In the genomic region with DNA sequence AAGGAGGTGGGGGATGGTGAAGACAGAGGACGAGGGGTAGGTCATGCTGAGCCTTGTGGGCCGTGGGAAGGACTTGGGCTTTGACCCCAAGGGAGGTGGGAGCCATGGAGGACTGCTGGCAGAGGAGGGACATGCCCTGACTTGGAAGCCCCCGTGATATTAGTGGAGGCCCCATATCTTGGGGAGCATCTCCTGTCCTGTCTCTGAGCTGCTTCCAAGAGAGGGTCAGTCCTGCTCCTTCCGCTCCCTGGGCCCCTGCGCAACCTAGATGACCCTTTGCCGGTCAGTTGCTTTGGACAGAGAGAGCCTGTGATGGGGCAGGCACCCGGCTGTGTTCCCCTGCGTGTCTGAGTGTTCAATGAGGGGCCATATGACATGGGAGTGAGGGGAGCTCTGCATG, we compare ENCODE assay signal across 13 cellular contexts. TPM values are rescaled to one million over a fixed set of nuclear protein-coding genes. Genes with fewer than 3 reads are reported as not detected.
DNase-seq lines count a peak whose midpoint lies in the region; ATAC-seq and TF ChIP-seq lines count a peak whose summit lies in the region.
"Had no signal": no experiment of that assay in that cellular context is flagged by ENCODE, and none has a peak within 500 bp of the region (broad histone marks: within the 10 kb centered on the region; RNA-seq: fewer than 3 reads in every experiment).

No MANE protein-coding gene starts in this region.

- POLR2A ChIA-PET in CD4-positive, alpha-beta T cell (lab: Charles Lee) = no interaction called here

- 21 to 31% (median 24%) methylated on average over 4 to 8 of the region's 8 CpGs for WGBS in adrenal gland, 4 donors
- 21% methylated on average over 8 of the region's 8 CpGs for WGBS in right cardiac atrium

- no peak for TF ChIP-seq CTCF in adrenal gland (IDR thresholded peaks at IDR 0.05)
- TF ChIP-seq CTCF in CD4-positive, alpha-beta T cell (IDR thresholded peaks at IDR 0.05) = no peak

- peak; percentile 3 for DNase-seq in AG08396 (ENCODE audit: low spot score)
- no peak for DNase-seq in adrenal gland
- DNase-seq in right cardiac atrium = no peak
- DNase-seq in sciatic nerve (ENCODE audit: low spot score) = no peak
- no peak for DNase-seq in SHP77 (lab: John Stamatoyannopoulos, UW)
- no peak for DNase-seq in CD4-positive, alpha-beta T cell
- DNase-seq in NK-92 (lab: John Stamatoyannopoulos, UW; ENCODE audit: unreplicated experiment) = no peak
- DNase-seq: activated CD4-positive, alpha-beta T cell treated with anti-CD3 and anti-CD28 coated beads, Interleukin-2, amount 50 U/mL, for 4 hours; activated naive CD4-positive, alpha-beta T cell; cerebellar nuclear complex; T-helper 17 cell had no signal

- no peaks in the 10 kb centered on the region for H3K9me3 Mint-ChIP-seq in CD4-positive, alpha-beta T cell

- peaks cover 28% of the 10 kb centered on the region for H3K27me3 Mint-ChIP-seq in CD4-positive, alpha-beta T cell

- intact Hi-C loops in adrenal gland (cut with DNase I) (no loop called here), right cardiac atrium (cut with DNase I) (loop anchor here in 2 of 4 donors (5.0 to 10.0 kb wide), 2 partner anchors 45 to 52 kb away; partner anchors contain the start of gene TLE2 (in 1 of the 2)), sciatic nerve (cut with DNase I) (loop anchor here (10.0 kb wide), 1 partner anchor 52 kb away; no protein-coding TSS in a partner anchor)
- intact Hi-C loops in CD4-positive, alpha-beta T cell (cut with DNase I, micrococcal nuclease) = no loop called here

- CTCF ChIA-PET in CD4-positive, alpha-beta T cell (lab: Charles Lee) = no interaction called here

- ATAC-seq in right cardiac atrium (peak in 1 of 2 donors; percentile 3), sciatic nerve (peak; percentile 20), GM21423 (IDR thresholded peaks at IDR 0.05; ENCODE audit: unreplicated experiment) (no peak)
- no peak for ATAC-seq in CD4-positive, alpha-beta T cell (ENCODE audit: poor library complexity)
- ATAC-seq: T-helper 17 cell had no signal

- H3K27me3 ChIP-seq in adrenal gland (no peaks in the 10 kb centered on the region), right cardiac atrium (ENCODE audit: control insufficient read depth, insufficient read depth) (no peaks in the 10 kb centered on the region)
- H3K27me3 ChIP-seq in CD4-positive, alpha-beta T cell (ENCODE audit: control insufficient read depth, insufficient read depth, low read length) = no peaks in the 10 kb centered on the region

- H3K36me3 ChIP-seq in adrenal gland (replicated peaks in 1 of 2) = no peaks in the 10 kb centered on the region

- no peaks in the 10 kb centered on the region for H3K4me1 Mint-ChIP-seq in CD4-positive, alpha-beta T cell (ENCODE audit: low read depth)

- no peaks in the 10 kb centered on the region for H3K9me3 ChIP-seq in adrenal gland (replicated peaks in 1 of 3)
- no peaks in the 10 kb centered on the region for H3K9me3 ChIP-seq in right cardiac atrium (ENCODE audit: control insufficient read depth, low read length)
- no peaks in the 10 kb centered on the region for H3K9me3 ChIP-seq in CD4-positive, alpha-beta T cell (ENCODE audit: control insufficient read depth, low read length)

- H3K4me1 ChIP-seq in adrenal gland (replicated peaks in 1 of 2) (peaks cover 16 to 25% of the 10 kb centered on the region in 2 donors), right cardiac atrium (ENCODE audit: control insufficient read depth, insufficient read depth, low read length) (peaks cover 9% of the 10 kb centered on the region)

- no peak overlapping the region for H3K4me3 ChIP-seq in adrenal gland
- no peak overlapping the region for H3K4me3 ChIP-seq in right cardiac atrium (ENCODE audit: low read length)

- no peak overlapping the region for H3K4me3 Mint-ChIP-seq in CD4-positive, alpha-beta T cell
- H3K4me3 Mint-ChIP-seq: T-helper 17 cell had no signal

- H3K27ac Mint-ChIP-seq in CD4-positive, alpha-beta T cell = no peak overlapping the region
- H3K27ac Mint-ChIP-seq: T-helper 17 cell had no signal

- no peaks in the 10 kb centered on the region for H3K36me3 Mint-ChIP-seq in CD4-positive, alpha-beta T cell (ENCODE audit: low read depth)

- no peak for TF ChIP-seq POLR2A in adrenal gland (IDR thresholded peaks at IDR 0.05)

- H3K27ac ChIP-seq in adrenal gland = peak overlapping the region in 4 of 5 donors; percentile 47 to 94 (median 67)
- H3K27ac ChIP-seq in right cardiac atrium (ENCODE audit: low read length) = peak overlapping the region; percentile 63
- no peak overlapping the region for H3K27ac ChIP-seq in CD4-positive, alpha-beta T cell (ENCODE audit: low read depth, low read length)
- H3K27ac ChIP-seq: HL-60 had no signal

RNA-seq across cellular contexts. Expression of gene TLE6, which starts 5.2 kb away (rescaled TPM):
- total RNA-seq in adrenal gland (1 to 10 TPM in 6 of 8 donors, under 1 TPM in 2; 0.48 to 3.2 (median 2.0) TPM), right cardiac atrium (1 to 10 TPM in 2 of 4 donors, under 1 TPM in 2; 0.28 to 2.2 (median 1.2) TPM), sciatic nerve (4.4 TPM)
- polyA plus RNA-seq in adrenal gland (10 to 100 TPM in 1 of 3 donors, 1 to 10 TPM in 2; 1.2 to 13.9 (median 6.3) TPM), right cardiac atrium (2.1 TPM)
- total RNA-seq in CD4-positive, alpha-beta T cell = not detected

RNA-seq across cellular contexts. Expression of gene ZNF77, which starts 37.8 kb away (rescaled TPM):
- 10 to 100 TPM in 1 of 8 donors, 1 to 10 TPM in 7; 1.1 to 10.6 (median 3.8) TPM for total RNA-seq in adrenal gland
- polyA plus RNA-seq in adrenal gland = 1 to 10 TPM; 2.9 to 3.2 (median 3.1) TPM
- 1 to 10 TPM; 2.1 to 4.0 (median 2.9) TPM for total RNA-seq in right cardiac atrium
- 2.1 TPM for polyA plus RNA-seq in right cardiac atrium
- 6.1 TPM for total RNA-seq in sciatic nerve
- 1 to 10 TPM; 2.0 to 2.4 TPM for total RNA-seq in CD4-positive, alpha-beta T cell

RNA-seq across cellular contexts. Expression of gene TLE2, which starts 46.5 kb away (rescaled TPM):
- total RNA-seq in adrenal gland = 100 to 1,000 TPM in 1 of 8 donors, 10 to 100 TPM in 7; 28.0 to 104 (median 57.2) TPM
- 100 to 1,000 TPM in 1 of 3 donors, 10 to 100 TPM in 1, 1 to 10 TPM in 1; 8.4 to 106 (median 70.3) TPM for polyA plus RNA-seq in adrenal gland
- total RNA-seq in right cardiac atrium = 100 to 1,000 TPM in 1 of 4 donors, 10 to 100 TPM in 3; 78.4 to 102 (median 88.1) TPM
- 68.6 TPM for polyA plus RNA-seq in right cardiac atrium
- 232 TPM for total RNA-seq in sciatic nerve
- total RNA-seq in CD4-positive, alpha-beta T cell = 10 to 100 TPM; 23.9 to 25.0 TPM
